In the genomic region with DNA sequence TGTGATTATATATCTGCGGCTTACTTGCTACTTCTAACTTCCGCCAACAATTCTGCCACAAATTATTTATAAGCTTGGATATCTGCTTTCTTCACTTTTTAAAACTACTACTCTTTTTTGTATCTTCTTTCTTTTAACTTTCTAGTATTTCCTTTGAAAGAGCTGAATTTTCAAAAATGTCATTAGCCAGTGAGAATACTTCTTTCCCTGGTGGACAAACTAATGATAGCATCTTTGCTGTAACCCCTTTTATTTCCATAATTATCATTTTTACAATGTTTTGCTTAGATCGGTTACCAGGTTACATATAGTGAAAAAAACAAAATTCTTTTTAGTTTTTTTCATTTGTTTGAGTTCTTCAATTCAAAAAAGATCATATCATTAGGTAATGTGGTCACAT, we compare ENCODE assay signal across 24 cellular contexts.
DNase-seq lines count a peak whose midpoint lies in the region; ATAC-seq, FAIRE-seq and TF ChIP-seq lines count a peak whose summit lies in the region.
"Had no signal": no experiment of that assay in that cellular context is flagged by ENCODE, and none has a peak within 500 bp of the region (broad histone marks: within the 10 kb centered on the region; RNA-seq: fewer than 3 reads in every experiment).

No MANE protein-coding gene starts in this region.

- no peak for DNase-seq in SK-N-SH
- DNase-seq in mesothelial cell of epicardium (ENCODE audit: low spot score in 2 of 2, unreplicated experiment in 2 of 2), result no peak
- DNase-seq in type B pancreatic cell (ENCODE audit: extremely low spot score, unreplicated experiment), result no peak
- no peak for DNase-seq in GM10248 (ENCODE audit: extremely low spot score)
- no peak for DNase-seq in activated CD4-positive, alpha-beta T cell treated with anti-CD3 and anti-CD28 coated beads, Interleukin-2, amount 10 ng/mL, durations not matched to agents 7 days and 5 days
- DNase-seq in CD8-positive, alpha-beta T cell, result no peak
- DNase-seq: 8988T; Caco-2; CD4-positive, CD25-positive, alpha-beta regulatory T cell; GF-D8; Karpas-422; NCI-H1048; NCI-H1694; NCI-H510A; RPMI8226; SHP77 treated with DMSO at 0.1 percent for 48 hours had no signal

- H3K9me2 ChIP-seq in SK-N-SH, result no peaks in the 10 kb centered on the region

- H3K4me3 Mint-ChIP-seq in mesothelial cell of epicardium (no peak overlapping the region), type B pancreatic cell (no peak overlapping the region)
- H3K4me3 Mint-ChIP-seq in activated CD4-positive, alpha-beta T cell treated with anti-CD3 and anti-CD28 coated beads, Interleukin-2, amount 10 ng/mL, durations not matched to agents 7 days and 5 days, result no peak overlapping the region
- H3K4me3 Mint-ChIP-seq in CD8-positive, alpha-beta T cell, result no peak overlapping the region
- H3K4me3 Mint-ChIP-seq: B cell; CD4-positive, CD25-positive, alpha-beta regulatory T cell; GM23338; IgD-negative memory B cell had no signal

- TF ChIP-seq RAD21 in SK-N-SH (IDR thresholded peaks at IDR 0.05; ENCODE audit: low read length), result no peak

- H4K20me1 ChIP-seq in SK-N-SH (ENCODE audit: insufficient read depth), result no peaks in the 10 kb centered on the region

- H3K27ac Mint-ChIP-seq in mesothelial cell of epicardium (no peak overlapping the region), type B pancreatic cell (no peak overlapping the region)
- H3K27ac Mint-ChIP-seq in activated CD4-positive, alpha-beta T cell treated with anti-CD3 and anti-CD28 coated beads, Interleukin-2, amount 10 ng/mL, durations not matched to agents 7 days and 5 days, result no peak overlapping the region
- H3K27ac Mint-ChIP-seq in CD8-positive, alpha-beta T cell, result no peak overlapping the region
- H3K27ac Mint-ChIP-seq: B cell; CD4-positive, CD25-positive, alpha-beta regulatory T cell; GM23338; IgD-negative memory B cell had no signal

- H3F3A ChIP-seq in SK-N-SH (replicated peaks; ENCODE audit: insufficient read depth), result no peaks in the 10 kb centered on the region

- 91% methylated on average over 3 of the region's 3 CpGs for WGBS in SK-N-SH (ENCODE audit: low lambda C conversion rate)

- H3K27me3 Mint-ChIP-seq in mesothelial cell of epicardium (ENCODE audit: low read depth) (no peaks in the 10 kb centered on the region), type B pancreatic cell (peaks cover 8% of the 10 kb centered on the region)
- H3K27me3 Mint-ChIP-seq in activated CD4-positive, alpha-beta T cell treated with anti-CD3 and anti-CD28 coated beads, Interleukin-2, amount 10 ng/mL, durations not matched to agents 7 days and 5 days, result no peaks in the 10 kb centered on the region
- no peaks in the 10 kb centered on the region for H3K27me3 Mint-ChIP-seq in CD8-positive, alpha-beta T cell (ENCODE audit: low read depth)
- H3K27me3 Mint-ChIP-seq: B cell; CD4-positive, CD25-positive, alpha-beta regulatory T cell; IgD-negative memory B cell had no signal

- H2AFZ ChIP-seq in SK-N-SH (ENCODE audit: low read depth), result no peak overlapping the region; the same call in 1 of the 2 replicates
- H2AFZ ChIP-seq: GM23338 had no signal

- H3K79me2 ChIP-seq in SK-N-SH (ENCODE audit: insufficient read depth), result no peaks in the 10 kb centered on the region

- intact Hi-C loops in CD8-positive, alpha-beta T cell (cut with DNase I, micrococcal nuclease), result no loop called here

- no peak overlapping the region for H3K27ac ChIP-seq in SK-N-SH (ENCODE audit: low read depth in 2 of 2, low read length in 1 of 2)
- no peak overlapping the region for H3K27ac ChIP-seq in CD8-positive, alpha-beta T cell (ENCODE audit: low read depth, low read length)

- H3K4me2 ChIP-seq in SK-N-SH, result no peak overlapping the region
- H3K4me2 ChIP-seq: GM23338 had no signal

- TF ChIP-seq EP300 in SK-N-SH (IDR thresholded peaks at IDR 0.05; ENCODE audit: borderline replicate concordance in 1 of 2, low read depth in 1 of 2, low read length in 1 of 2), result no peak

- ATAC-seq in SK-N-SH treated with all-trans-retinoic acid at 6 μM for 48 hours, result no peak
- ATAC-seq in CD8-positive, alpha-beta T cell, result no peak
- ATAC-seq: GM12878, GM23338, HCT116 had no signal

- peak; percentile 39 for FAIRE-seq in endometrium (lab: Jason Lieb, UNC)
- FAIRE-seq: GM12878, GM19239 had no signal

- POLR2A ChIA-PET in SK-N-SH (lab: Yijun Ruan, JAX) (no interaction called here), GM10248 (lab: Yijun Ruan, JAX) (no interaction called here)
- POLR2A ChIA-PET in activated CD4-positive, alpha-beta T cell treated with anti-CD3 and anti-CD28 coated beads, Interleukin-2, amount 10 ng/mL, durations not matched to agents 7 days and 5 days (lab: Charles Lee), result no interaction called here
- POLR2A ChIA-PET in CD8-positive, alpha-beta T cell (lab: Charles Lee), result interaction anchor here (0.7 kb wide), 1 partner anchor 12 kb away, joined by 3 read pairs; no protein-coding TSS in a partner anchor

- no peaks in the 10 kb centered on the region for H3K27me3 ChIP-seq in SK-N-SH (ENCODE audit: insufficient read depth)
- no peaks in the 10 kb centered on the region for H3K27me3 ChIP-seq in CD8-positive, alpha-beta T cell (ENCODE audit: insufficient read depth, low read length)

- peaks cover 11% of the 10 kb centered on the region for H3K4me1 Mint-ChIP-seq in mesothelial cell of epicardium
- peaks cover 12% of the 10 kb centered on the region for H3K4me1 Mint-ChIP-seq in type B pancreatic cell (ENCODE audit: unreplicated experiment)
- no peaks in the 10 kb centered on the region for H3K4me1 Mint-ChIP-seq in activated CD4-positive, alpha-beta T cell treated with anti-CD3 and anti-CD28 coated beads, Interleukin-2, amount 10 ng/mL, durations not matched to agents 7 days and 5 days
- no peaks in the 10 kb centered on the region for H3K4me1 Mint-ChIP-seq in CD8-positive, alpha-beta T cell (ENCODE audit: low read depth)
- H3K4me1 Mint-ChIP-seq: B cell; CD4-positive, CD25-positive, alpha-beta regulatory T cell; IgD-negative memory B cell had no signal

- H3K9me3 ChIP-seq in SK-N-SH, result no peaks in the 10 kb centered on the region
- H3K9me3 ChIP-seq in CD8-positive, alpha-beta T cell (ENCODE audit: low read length), result no peaks in the 10 kb centered on the region
- H3K9me3 ChIP-seq: Caco-2 had no signal

- no peak overlapping the region for H3K4me3 ChIP-seq in SK-N-SH (ENCODE audit: low read depth in 2 of 2, low read length in 1 of 2)
- H3K4me3 ChIP-seq in CD8-positive, alpha-beta T cell (ENCODE audit: low read depth, low read length), result no peak overlapping the region
- H3K4me3 ChIP-seq: GM12878, GM23338 had no signal

- CTCF ChIA-PET in SK-N-SH (lab: Yijun Ruan, JAX) (interaction anchor here (1.2 kb wide), 2 partner anchors 8 to 9 kb away, joined by 3 read pairs; no protein-coding TSS in a partner anchor), GM10248 (lab: Yijun Ruan, JAX) (interaction anchor here (1.7 kb wide), 1 partner anchor 9 kb away, joined by 6 read pairs; no protein-coding TSS in a partner anchor)
- CTCF ChIA-PET in activated CD4-positive, alpha-beta T cell treated with anti-CD3 and anti-CD28 coated beads, Interleukin-2, amount 10 ng/mL, durations not matched to agents 7 days and 5 days (lab: Charles Lee), result no interaction called here
- CTCF ChIA-PET in CD8-positive, alpha-beta T cell (lab: Charles Lee), result no interaction called here

- TF ChIP-seq CTCF in SK-N-SH (IDR thresholded peaks at IDR 0.05), result peak; percentile 21; the same call in 1 of the 2 replicates
- TF ChIP-seq CTCF in mesothelial cell of epicardium (IDR thresholded peaks at IDR 0.05; ENCODE audit: unreplicated experiment), result peak; percentile 57
- peak; percentile 63 for TF ChIP-seq CTCF in type B pancreatic cell (conservative IDR thresholded peaks at IDR 0.05)
- TF ChIP-seq CTCF in GM10248 (IDR thresholded peaks at IDR 0.05; ENCODE audit: control extremely low read depth, extremely low read depth, low read depth, missing control alignments), result no peak
- no peak for TF ChIP-seq CTCF in CD8-positive, alpha-beta T cell (IDR thresholded peaks at IDR 0.05)

- H3K9ac ChIP-seq in SK-N-SH, result no peak overlapping the region

- H3K36me3 Mint-ChIP-seq in mesothelial cell of epicardium, result no peaks in the 10 kb centered on the region
- no peaks in the 10 kb centered on the region for H3K36me3 Mint-ChIP-seq in type B pancreatic cell
- H3K36me3 Mint-ChIP-seq in activated CD4-positive, alpha-beta T cell treated with anti-CD3 and anti-CD28 coated beads, Interleukin-2, amount 10 ng/mL, durations not matched to agents 7 days and 5 days (ENCODE audit: low read depth), result no peaks in the 10 kb centered on the region
- no peaks in the 10 kb centered on the region for H3K36me3 Mint-ChIP-seq in CD8-positive, alpha-beta T cell
- H3K36me3 Mint-ChIP-seq: CD4-positive, CD25-positive, alpha-beta regulatory T cell; IgD-negative memory B cell had no signal

- H3K36me3 ChIP-seq in SK-N-SH (replicated peaks in 1 of 2; ENCODE audit: control insufficient read depth in 1 of 2, insufficient read depth in 2 of 2, low read length in 1 of 2), result no peaks in the 10 kb centered on the region
- no peaks in the 10 kb centered on the region for H3K36me3 ChIP-seq in CD8-positive, alpha-beta T cell (ENCODE audit: insufficient read depth, low read length)

- no peaks in the 10 kb centered on the region for H3K4me1 ChIP-seq in SK-N-SH (ENCODE audit: control insufficient read depth in 1 of 2, insufficient read depth in 2 of 2, low read depth in 1 of 2, low read length in 1 of 2)
- H3K4me1 ChIP-seq in CD8-positive, alpha-beta T cell (ENCODE audit: insufficient read depth, low read length), result no peaks in the 10 kb centered on the region
- H3K4me1 ChIP-seq: Caco-2 had no signal

- no peaks in the 10 kb centered on the region for H3K9me3 Mint-ChIP-seq in mesothelial cell of epicardium
- no peaks in the 10 kb centered on the region for H3K9me3 Mint-ChIP-seq in type B pancreatic cell
- H3K9me3 Mint-ChIP-seq in activated CD4-positive, alpha-beta T cell treated with anti-CD3 and anti-CD28 coated beads, Interleukin-2, amount 10 ng/mL, durations not matched to agents 7 days and 5 days, result peaks cover 3% of the 10 kb centered on the region
- peaks cover 4% of the 10 kb centered on the region for H3K9me3 Mint-ChIP-seq in CD8-positive, alpha-beta T cell
- H3K9me3 Mint-ChIP-seq: GM23338, IgD-negative memory B cell had no signal

TF ChIP-seq in SK-N-SH, 30 proteins besides CTCF, POLR2A, EP300 and RAD21 (continues in another document):
- TF ChIP-seq RXRA (IDR thresholded peaks at IDR 0.05; ENCODE audit: borderline replicate concordance, low read depth) (no peak), NRF1 (IDR thresholded peaks at IDR 0.05; ENCODE audit: low read depth, low read length) (no peak)

TF ChIP-seq in SK-N-SH treated with all-trans-retinoic acid at 6 μM for 48 hours, 23 proteins besides CTCF, POLR2A, EP300 and RAD21:
- TF ChIP-seq ZFP30 (CRISPR knock-in tag; IDR thresholded peaks at IDR 0.05) (no peak), ZNF70 (CRISPR knock-in tag; IDR thresholded peaks at IDR 0.05) (no peak)

Comparison
In these comparisons a context has a peak if more than half of its experiments do, and no peak if none do; other contexts are left out.
1. CTCF ChIP-seq: peak in SK-N-SH (single experiment), mesothelial cell of epicardium (single experiment) and type B pancreatic cell (single experiment); none in GM10248 (single experiment) and CD8-positive, alpha-beta T cell (single experiment).
2. CTCF ChIA-PET loops: an anchor here in SK-N-SH (1.2 kb wide) and GM10248 (1.7 kb wide); none called in activated CD4-positive, alpha-beta T cell treated with anti-CD3 and anti-CD28 coated beads, Interleukin-2, amount 10 ng/mL, durations not matched to agents 7 days and 5 days and CD8-positive, alpha-beta T cell.